27 cellular contexts compared by ENCODE assay signal in genomic region chr6:111098597-111098996, GRCh38. TPM values are rescaled to one million over a fixed set of nuclear protein-coding genes. Genes with fewer than 3 reads are reported as not detected.
DNase-seq lines count a peak whose midpoint lies in the region; ATAC-seq, FAIRE-seq and TF ChIP-seq lines count a peak whose summit lies in the region.
"Had no signal": no experiment of that assay in that cellular context is flagged by ENCODE, and none has a peak within 500 bp of the region (broad histone marks: within the 10 kb centered on the region; RNA-seq: fewer than 3 reads in every experiment).

No MANE protein-coding gene starts in this region.

- no peak overlapping the region for H3K9ac ChIP-seq in GM12878 (ENCODE audit: control insufficient read depth, insufficient read depth, low read length)
- H3K9ac ChIP-seq: BLaER1 treated with 17β-estradiol and CSF1 and Interleukin-3, amounts not matched to agents 10 nM and 100 nM had no signal

- BruUV-seq in GM12878 (replicated peaks; lab: Mats Ljungman, UMichigan) = no TSS peak

- H3K79me2 ChIP-seq in GM12878 (ENCODE audit: control insufficient read depth, insufficient read depth, low read length) = peaks cover 3% of the 10 kb centered on the region

- H3K4me2 ChIP-seq in GM12878 (ENCODE audit: control insufficient read depth, insufficient read depth) = no peak overlapping the region
- H3K4me2 ChIP-seq: A549; BLaER1 treated with 17β-estradiol and CSF1 and Interleukin-3, amounts not matched to agents 10 nM and 100 nM had no signal

- no peak for TF ChIP-seq CTCF in GM12878 (IDR thresholded peaks at IDR 0.05 in 2 of 3, conservative IDR thresholded peaks at IDR 0.05 in 1 of 3; ENCODE audit: control insufficient read depth in 2 of 3, extremely low read depth in 1 of 3, insufficient read depth in 1 of 3, low read depth in 3 of 3, low read length in 3 of 3)

- H3K27me3 Mint-ChIP-seq in CD4-positive, CD25-positive, alpha-beta regulatory T cell = no peaks in the 10 kb centered on the region
- H3K27me3 Mint-ChIP-seq: CD4-positive, alpha-beta memory T cell had no signal

- RAD21 ChIA-PET in GM12878 (lab: Charles Lee; ENCODE audit: unreplicated experiment) = no interaction called here

- H3K4me3 Mint-ChIP-seq in CD4-positive, CD25-positive, alpha-beta regulatory T cell = no peak overlapping the region
- H3K4me3 Mint-ChIP-seq: B cell; CD4-positive, alpha-beta memory T cell; CD8-positive, alpha-beta memory T cell had no signal

- no peaks in the 10 kb centered on the region for H4K20me1 ChIP-seq in GM12878 (ENCODE audit: control insufficient read depth, insufficient read depth)

- H3K4me3 ChIP-seq in CD4-positive, CD25-positive, alpha-beta regulatory T cell (ENCODE audit: low read depth, low read length) = no peak overlapping the region
- H3K4me3 ChIP-seq in GM12878 = no peak overlapping the region
- H3K4me3 ChIP-seq: A549; BLaER1 treated with 17β-estradiol and CSF1 and Interleukin-3, amounts not matched to agents 10 nM and 100 nM had no signal

- peaks cover 18 to 50% (median 35%) of the 10 kb centered on the region in 4 donors for H3K4me1 Mint-ChIP-seq in CD4-positive, CD25-positive, alpha-beta regulatory T cell
- H3K4me1 Mint-ChIP-seq: B cell had no signal

- H3K9me3 Mint-ChIP-seq in CD4-positive, CD25-positive, alpha-beta regulatory T cell = peaks cover 0 to 4% (median 0%) of the 10 kb centered on the region in 7 donors
- H3K9me3 Mint-ChIP-seq: CD8-positive, alpha-beta memory T cell had no signal

- TF ChIP-seq POLR2A in GM12878 (IDR thresholded peaks at IDR 0.05; ENCODE audit: low read depth, low read length) = no peak

- SMC1A ChIA-PET in GM12878 (lab: Charles Lee; ENCODE audit: uncharacterized antibody, unreplicated experiment) = interaction anchor here (1.0 kb wide), 1 partner anchor 8 kb away, joined by 3 read pairs; no protein-coding TSS in a partner anchor

- no peaks in the 10 kb centered on the region for H3K27me3 ChIP-seq in CD4-positive, CD25-positive, alpha-beta regulatory T cell (ENCODE audit: control insufficient read depth, insufficient read depth, low read length)
- no peaks in the 10 kb centered on the region for H3K27me3 ChIP-seq in GM12878 (replicated peaks in 1 of 2; ENCODE audit: control insufficient read depth in 2 of 2, insufficient read depth in 2 of 2, low read length in 1 of 2)
- H3K27me3 ChIP-seq: BLaER1 treated with 17β-estradiol and CSF1 and Interleukin-3, amounts not matched to agents 10 nM and 100 nM had no signal

- no peaks in the 10 kb centered on the region for H3K9me3 ChIP-seq in CD4-positive, CD25-positive, alpha-beta regulatory T cell (ENCODE audit: control insufficient read depth in 2 of 2, low read length in 2 of 2)
- H3K9me3 ChIP-seq in GM12878 (replicated peaks; ENCODE audit: control insufficient read depth, insufficient read depth, low read length) = no peaks in the 10 kb centered on the region; the same call in 1 of the 3 replicates
- H3K9me3 ChIP-seq: A549 had no signal

- POLR2A ChIA-PET in GM12878 (lab: Charles Lee) = no interaction called here

- in situ Hi-C loops in GM12878 (cut with MboI) = no loop called here

- no peak for TF ChIP-seq EP300 in GM12878 (IDR thresholded peaks at IDR 0.05; ENCODE audit: borderline replicate concordance in 1 of 2, control insufficient read depth in 1 of 2, low read depth in 2 of 2, low read length in 2 of 2)

- DNase-seq in NCI-H1105 treated with DMSO at 0.1 percent for 48 hours (lab: John Stamatoyannopoulos, UW) (peak; percentile 21), NCI-H1105 (lab: John Stamatoyannopoulos, UW) (no peak), NCI-H748 (lab: John Stamatoyannopoulos, UW; ENCODE audit: unreplicated experiment) (peak; percentile 9), NCI-H748 treated with DMSO at 0.1 percent for 48 hours (lab: John Stamatoyannopoulos, UW) (no peak), GM12878 (ENCODE audit: low read depth, low spot score) (no peak), NCI-H82 treated with DMSO at 0.1 percent for 48 hours (lab: John Stamatoyannopoulos, UW; ENCODE audit: unreplicated experiment) (no peak), GDM1 (lab: John Stamatoyannopoulos, UW) (no peak)
- DNase-seq in CD4-positive, CD25-positive, alpha-beta regulatory T cell = no peak
- DNase-seq: AML-193; CD4-positive, alpha-beta memory T cell; CD8-positive, alpha-beta memory T cell; COR-L47; DMS 273 treated with DMSO at 0.1 percent for 48 hours; DMS153; DMS53; DMS79; DND-41; EL; GF-D8 had no signal

- peaks cover 10% of the 10 kb centered on the region for H3K36me3 Mint-ChIP-seq in CD4-positive, CD25-positive, alpha-beta regulatory T cell
- H3K36me3 Mint-ChIP-seq: CD8-positive, alpha-beta memory T cell had no signal

- no peak overlapping the region for H3K27ac ChIP-seq in CD4-positive, CD25-positive, alpha-beta regulatory T cell (ENCODE audit: insufficient read depth, low read length, poor library complexity, severe bottlenecking)
- no peak overlapping the region for H3K27ac ChIP-seq in GM12878 (ENCODE audit: control insufficient read depth, insufficient read depth)
- H3K27ac ChIP-seq: 22Rv1; A549; BLaER1 treated with 17β-estradiol and CSF1 and Interleukin-3, amounts not matched to agents 10 nM and 100 nM; C4-2B had no signal

- ATAC-seq in CD4-positive, CD25-positive, alpha-beta regulatory T cell (ENCODE audit: low read depth in 2 of 2) = no peak
- ATAC-seq in GM12878 = no peak
- ATAC-seq: A549 had no signal

- intact Hi-C loops in GM12878 (cut with micrococcal nuclease; ENCODE audit: unreplicated experiment) = no loop called here

- CTCF ChIA-PET in GM12878 (lab: Yijun Ruan, JAX) = interaction anchor here (1.2 kb wide), 1 partner anchor 87 kb away, joined by 3 read pairs; no protein-coding TSS in a partner anchor

- H3K4me1 ChIP-seq in CD4-positive, CD25-positive, alpha-beta regulatory T cell (ENCODE audit: control insufficient read depth, insufficient read depth, low read length, poor library complexity, severe bottlenecking) = peaks cover 25% of the 10 kb centered on the region
- peaks cover 5% of the 10 kb centered on the region for H3K4me1 ChIP-seq in GM12878 (ENCODE audit: control insufficient read depth, insufficient read depth, low read length)
- H3K4me1 ChIP-seq: A549 had no signal

- 0% methylated on average over 2 of the region's 2 CpGs for WGBS in GM12878 (ENCODE audit: insufficient coverage, insufficient replicate concordance, low lambda C conversion rate, missing lambda C conversion rate)

- H3K36me3 ChIP-seq in CD4-positive, CD25-positive, alpha-beta regulatory T cell (ENCODE audit: control insufficient read depth, insufficient read depth, low read length) = no peaks in the 10 kb centered on the region
- H3K36me3 ChIP-seq in GM12878 (ENCODE audit: control insufficient read depth in 2 of 2, insufficient read depth in 2 of 2, low read length in 1 of 2) = no peaks in the 10 kb centered on the region; a peak in 1 of 4 replicates

- peak overlapping the region in 2 of 3 donors; percentile 60 to 62 for H3K27ac Mint-ChIP-seq in CD4-positive, CD25-positive, alpha-beta regulatory T cell
- H3K27ac Mint-ChIP-seq: B cell; CD4-positive, alpha-beta memory T cell; CD8-positive, alpha-beta memory T cell had no signal

- FAIRE-seq in GM12878 (lab: Jason Lieb, UNC) = no peak
- FAIRE-seq: A549, GM12892, GM18507 had no signal

- no peak for TF ChIP-seq RAD21 in GM12878 (IDR thresholded peaks at IDR 0.05; ENCODE audit: insufficient read depth, low read depth, low read length)

- H2AFZ ChIP-seq in GM12878 (ENCODE audit: control insufficient read depth, low read depth, low read length) = peak overlapping the region; percentile 4; the same call in 1 of the 2 replicates

TF ChIP-seq in GM12878, 131 proteins besides CTCF, POLR2A, EP300 and RAD21 (continues in another document):
- no peak for TF ChIP-seq MYB (IDR thresholded peaks at IDR 0.05; ENCODE audit: borderline replicate concordance, low read depth, low read length)
- TF ChIP-seq ATF3 (IDR thresholded peaks at IDR 0.05; ENCODE audit: borderline replicate concordance, extremely low read depth, low read depth, low read length) = no peak
- no peak for TF ChIP-seq USF2 (IDR thresholded peaks at IDR 0.05; ENCODE audit: borderline replicate concordance, low read depth, low read length)
- no peak for TF ChIP-seq TARDBP (IDR thresholded peaks at IDR 0.05; ENCODE audit: borderline replicate concordance)
- no peak for TF ChIP-seq STAT3 (IDR thresholded peaks at IDR 0.05; ENCODE audit: low read depth, low read length)
- TF ChIP-seq NR2C1 (IDR thresholded peaks at IDR 0.05) = no peak
- TF ChIP-seq EED (IDR thresholded peaks at IDR 0.05; ENCODE audit: low read depth) = no peak
- no peak for TF ChIP-seq ZNF384 (IDR thresholded peaks at IDR 0.05; ENCODE audit: borderline replicate concordance, low read depth, low read length)

RNA-seq across cellular contexts. Expression of gene SLC16A10, which starts 11.3 kb away (rescaled TPM):
- total RNA-seq in CD4-positive, CD25-positive, alpha-beta regulatory T cell = 24.4 TPM
- polyA plus RNA-seq in CD4-positive, CD25-positive, alpha-beta regulatory T cell = 10 to 100 TPM; 31.3 to 39.3 (median 32.6) TPM
- 22.9 and 29.3 TPM in 2 replicates for total RNA-seq in GM12878 (2013; cell fraction: nucleolus; rRNA removed)
- 11.5 and 19.0 TPM in 2 replicates for total RNA-seq in GM12878 (2014; rRNA removed)
- 7.7 and 8.1 TPM in 2 replicates for total RNA-seq in GM12878 (2014; rRNA removed; fragmentation: Illumina TruSeq; extraction: Trizol)
- total RNA-seq in GM12878 (2021) = 10.6 and 11.0 TPM in 2 replicates
- 3.5 TPM for polyA plus RNA-seq in GM12878 (2011; ENCODE audit: low read depth)
- 6.6 and 9.8 TPM in 2 replicates for polyA plus RNA-seq in GM12878 (2011; rRNA removed)
- polyA plus RNA-seq in GM12878 (2011; cell fraction: cytosol; rRNA removed) = 6.0 and 7.2 TPM in 2 replicates
- 5.9 and 6.4 TPM in 2 replicates for polyA plus RNA-seq in GM12878 (2011; cell fraction: nucleus; rRNA removed)
- 4.4 and 5.1 TPM in 2 replicates for polyA plus RNA-seq in GM12878 (2012)
- 7.9 and 8.2 TPM in 2 replicates for polyA plus RNA-seq in GM12878 (2014; fragmentation: Illumina TruSeq; extraction: Trizol)
- polyA plus RNA-seq in GM12878 (2014; fragmentation: Nextera tagmentation; extraction: Ambion mirVana) = 1 to 10 TPM; 2.5 to 3.6 TPM
- polyA plus RNA-seq in GM12878 (2014; rRNA removed) = 7.5 TPM in 2 replicates
- 1 to 10 TPM; 2.3 to 8.5 TPM for polyA plus RNA-seq in GM12878 (2016; fragmentation: Nextera tagmentation; extraction: Ambion mirVana)
- polyA minus RNA-seq in GM12878 (2011; rRNA and poly(A)+ RNA removed) = 25.4 and 32.6 TPM in 2 replicates
- 4.8 and 8.3 TPM in 2 replicates for polyA minus RNA-seq in GM12878 (2011; cell fraction: cytosol; rRNA and poly(A)+ RNA removed)
- 8.6 and 13.4 TPM in 2 replicates for polyA minus RNA-seq in GM12878 (2011; cell fraction: nucleus; rRNA and poly(A)+ RNA removed)
- polyA plus RNA-seq: BJ had no signal

Comparison
In these comparisons a context has a peak if more than half of its experiments do, and no peak if none do; other contexts are left out.
1. DNase-seq: peak in NCI-H1105 treated with DMSO at 0.1 percent for 48 hours (single experiment) and NCI-H748 (single experiment); none in NCI-H1105 (single experiment), NCI-H748 treated with DMSO at 0.1 percent for 48 hours (single experiment), CD4-positive, CD25-positive, alpha-beta regulatory T cell (0 of 3), GM12878 (single experiment), NCI-H82 treated with DMSO at 0.1 percent for 48 hours (single experiment) and GDM1 (single experiment).